In genomic region chr2:7011376-7012083, GRCh38 we compare ENCODE assay signal across 12 cellular contexts.
A peak's percentile ranks its signal among the peaks of the same experiment; 100 is the strongest.
DNase-seq lines count a peak whose midpoint lies in the region; ATAC-seq and TF ChIP-seq lines count a peak whose summit lies in the region.
"Had no signal": no experiment of that assay in that cellular context is flagged by ENCODE, and none has a peak within 500 bp of the region (broad histone marks: within the 10 kb centered on the region; RNA-seq: fewer than 3 reads in every experiment).

No MANE protein-coding gene starts in this region.

- H3K27ac ChIP-seq in aorta (ENCODE audit: low read depth in 1 of 2, low read length in 2 of 2) = no peak overlapping the region
- H3K27ac ChIP-seq: HL-60 had no signal

- H3K9me3 Mint-ChIP-seq in activated CD4-positive, alpha-beta T cell treated with anti-CD3 and anti-CD28 coated beads for 36 hours (ENCODE audit: low read depth) = no peaks in the 10 kb centered on the region
- H3K9me3 Mint-ChIP-seq: activated CD4-positive, alpha-beta memory T cell treated with anti-CD3 and anti-CD28 coated beads, Interleukin-2, amount 10 ng/mL, durations not matched to agents 7 days and 5 days had no signal

- H3K36me3 ChIP-seq in HAP-1 (replicated peaks) (no peaks in the 10 kb centered on the region), aorta (ENCODE audit: control insufficient read depth in 1 of 2, insufficient read depth in 2 of 2, low read length in 1 of 2) (no peaks in the 10 kb centered on the region)

- intact Hi-C loops in activated CD4-positive, alpha-beta T cell treated with anti-CD3 and anti-CD28 coated beads for 36 hours (cut with DNase I, micrococcal nuclease) = loop anchor here (5.0 kb wide), 1 partner anchor 99 kb away; no protein-coding TSS in a partner anchor
- intact Hi-C loops in aorta (cut with DNase I) = no loop called here

- no peak overlapping the region for H3K4me3 Mint-ChIP-seq in activated CD4-positive, alpha-beta T cell treated with anti-CD3 and anti-CD28 coated beads for 36 hours
- H3K4me3 Mint-ChIP-seq in T-helper 17 cell = no peak overlapping the region
- H3K4me3 Mint-ChIP-seq: activated CD4-positive, alpha-beta memory T cell treated with anti-CD3 and anti-CD28 coated beads, Interleukin-2, amount 10 ng/mL, durations not matched to agents 7 days and 5 days had no signal

- H3K4me1 ChIP-seq in HAP-1 = no peaks in the 10 kb centered on the region
- no peaks in the 10 kb centered on the region for H3K4me1 ChIP-seq in aorta (ENCODE audit: control insufficient read depth in 1 of 2, insufficient read depth in 2 of 2, low read length in 2 of 2)

- peaks cover 45% of the 10 kb centered on the region for H3K4me1 Mint-ChIP-seq in activated CD4-positive, alpha-beta T cell treated with anti-CD3 and anti-CD28 coated beads for 36 hours
- H3K4me1 Mint-ChIP-seq in T-helper 17 cell = peaks cover 27% of the 10 kb centered on the region

- H3K27me3 ChIP-seq in HAP-1 (ENCODE audit: low read depth) (no peaks in the 10 kb centered on the region), aorta (ENCODE audit: control insufficient read depth in 1 of 2, insufficient read depth in 2 of 2, low read length in 1 of 2) (no peaks in the 10 kb centered on the region)

- 90 to 97% methylated on average over 7 of the region's 7 CpGs for WGBS in aorta, 2 donors

- POLR2A ChIA-PET in activated CD4-positive, alpha-beta T cell treated with anti-CD3 and anti-CD28 coated beads for 36 hours (lab: Charles Lee) = interaction anchor here (0.6 kb wide), 2 partner anchors 62 to 105 kb away, joined by 4 read pairs; no protein-coding TSS in a partner anchor

- CTCF ChIA-PET in activated CD4-positive, alpha-beta T cell treated with anti-CD3 and anti-CD28 coated beads for 36 hours (lab: Charles Lee) = interaction anchor here (0.8 to 3.2 kb wide), 6 partner anchors 8 to 117 kb away, joined by 3 to 12 read pairs (median 3); no protein-coding TSS in a partner anchor

- peak; percentile 40 for ATAC-seq in activated CD4-positive, alpha-beta T cell treated with anti-CD3 and anti-CD28 coated beads for 36 hours
- ATAC-seq in aorta (ENCODE audit: low FRiP score) (no peak), T-helper 17 cell (no peak)
- ATAC-seq: GM12878 had no signal

- no peak overlapping the region for H3K27ac Mint-ChIP-seq in activated CD4-positive, alpha-beta T cell treated with anti-CD3 and anti-CD28 coated beads for 36 hours
- H3K27ac Mint-ChIP-seq in T-helper 17 cell = no peak overlapping the region
- H3K27ac Mint-ChIP-seq: activated CD4-positive, alpha-beta memory T cell treated with anti-CD3 and anti-CD28 coated beads, Interleukin-2, amount 10 ng/mL, durations not matched to agents 7 days and 5 days had no signal

- H3K9me3 ChIP-seq in HAP-1 = no peaks in the 10 kb centered on the region
- no peaks in the 10 kb centered on the region for H3K9me3 ChIP-seq in aorta (ENCODE audit: control insufficient read depth, low read length)
- H3K9me3 ChIP-seq in T-helper 17 cell (ENCODE audit: control insufficient read depth, low read length, poor library complexity, severe bottlenecking) = no peaks in the 10 kb centered on the region

- H3K4me3 ChIP-seq in fibroblast of mammary gland (ENCODE audit: control insufficient read depth, low read depth, low read length) (no peak overlapping the region), HAP-1 (no peak overlapping the region), aorta (ENCODE audit: low read length in 2 of 2) (no peak overlapping the region)
- H3K4me3 ChIP-seq: GM12878 had no signal

- TF ChIP-seq CTCF in fibroblast of mammary gland (conservative IDR thresholded peaks at IDR 0.05; ENCODE audit: control insufficient read depth, insufficient read depth, low read depth, low read length) = no peak

- H3K27me3 Mint-ChIP-seq in activated CD4-positive, alpha-beta T cell treated with anti-CD3 and anti-CD28 coated beads for 36 hours = no peaks in the 10 kb centered on the region
- H3K27me3 Mint-ChIP-seq in T-helper 17 cell = no peaks in the 10 kb centered on the region
- H3K27me3 Mint-ChIP-seq: activated CD4-positive, alpha-beta memory T cell treated with anti-CD3 and anti-CD28 coated beads, Interleukin-2, amount 10 ng/mL, durations not matched to agents 7 days and 5 days had no signal

- in situ Hi-C loops in HAP-1 (cut with MboI; ENCODE audit: low sequenced_read_pairs) = no loop called here

- H3K36me3 Mint-ChIP-seq in activated CD4-positive, alpha-beta T cell treated with anti-CD3 and anti-CD28 coated beads for 36 hours (ENCODE audit: low read depth) = peaks cover 11% of the 10 kb centered on the region
- peaks cover 2% of the 10 kb centered on the region for H3K36me3 Mint-ChIP-seq in T-helper 17 cell (ENCODE audit: low read depth)

- no peak for DNase-seq in activated CD4-positive, alpha-beta T cell treated with anti-CD3 and anti-CD28 coated beads for 36 hours
- no peak for DNase-seq in activated CD4-positive, alpha-beta T cell treated with anti-CD3 and anti-CD28 coated beads for 4 hours
- DNase-seq in SHP77 treated with DMSO at 0.1 percent for 48 hours (lab: John Stamatoyannopoulos, UW) (peak; percentile 97), fibroblast of mammary gland (ENCODE audit: low read depth) (peak; percentile 100), stromal cell of bone marrow (ENCODE audit: low read depth) (peak; percentile 91), HAP-1 (ENCODE audit: low spot score in 2 of 2) (no peak), aorta (no peak), T-helper 17 cell (no peak)
- DNase-seq: activated CD4-positive, alpha-beta memory T cell treated with anti-CD3 and anti-CD28 coated beads, Interleukin-2, amount 10 ng/mL, durations not matched to agents 7 days and 5 days; GOT3 had no signal

Comparison
In these comparisons a context has a peak if more than half of its experiments do, and no peak if none do; other contexts are left out.
1. DNase-seq: peak in SHP77 treated with DMSO at 0.1 percent for 48 hours (single experiment), fibroblast of mammary gland (single experiment) and stromal cell of bone marrow (single experiment); none in activated CD4-positive, alpha-beta T cell treated with anti-CD3 and anti-CD28 coated beads for 36 hours (single experiment), activated CD4-positive, alpha-beta T cell treated with anti-CD3 and anti-CD28 coated beads for 4 hours (0 of 2), HAP-1 (0 of 2), aorta (0 of 2) and T-helper 17 cell (0 of 3).
2. intact Hi-C loops: an anchor here in activated CD4-positive, alpha-beta T cell treated with anti-CD3 and anti-CD28 coated beads for 36 hours (5.0 kb wide); none called in aorta.